In genomic region chr4:1765409-1766335, GRCh38 we compare ENCODE assay signal across 18 cellular contexts. TPM values are rescaled to one million over a fixed set of nuclear protein-coding genes. Genes with fewer than 3 reads are reported as not detected.
DNase-seq lines count a peak whose midpoint lies in the region; ATAC-seq and TF ChIP-seq lines count a peak whose summit lies in the region.
"Had no signal": no experiment of that assay in that cellular context is flagged by ENCODE, and none has a peak within 500 bp of the region (broad histone marks: within the 10 kb centered on the region; RNA-seq: fewer than 3 reads in every experiment).

No MANE protein-coding gene starts in this region.

- no peak overlapping the region for H3K27ac Mint-ChIP-seq in activated CD4-positive, alpha-beta T cell treated with anti-CD3 and anti-CD28 coated beads, Interleukin-2, amount 10 ng/mL, durations not matched to agents 24 days and 14 days
- H3K27ac Mint-ChIP-seq: activated CD8-positive, alpha-beta T cell treated with anti-CD3 and anti-CD28 coated beads for 36 hours; naive thymus-derived CD8-positive, alpha-beta T cell; progenitor cell of endocrine pancreas; stimulated activated naive B cell treated with anti-CD40 and anti-IgM and Interleukin-4, amounts not matched to agents 10 μg/mL and 1 μg/mL and 100 μg/mL, for 72 hours; type B pancreatic cell had no signal

- H3K9me3 ChIP-seq in WERI-Rb-1 (ENCODE audit: severe bottlenecking), result no peaks in the 10 kb centered on the region

- TF ChIP-seq CTCF in WERI-Rb-1 (IDR thresholded peaks at IDR 0.05; ENCODE audit: low read depth, low read length), result no peak

- H3K36me3 Mint-ChIP-seq in activated CD4-positive, alpha-beta T cell treated with anti-CD3 and anti-CD28 coated beads, Interleukin-2, amount 10 ng/mL, durations not matched to agents 24 days and 14 days (ENCODE audit: low read depth), result no peaks in the 10 kb centered on the region
- H3K36me3 Mint-ChIP-seq: naive thymus-derived CD8-positive, alpha-beta T cell; stimulated activated naive B cell treated with anti-CD40 and anti-IgM and Interleukin-4, amounts not matched to agents 10 μg/mL and 1 μg/mL and 100 μg/mL, for 72 hours; type B pancreatic cell had no signal

- peaks cover 24% of the 10 kb centered on the region for H3K27me3 Mint-ChIP-seq in activated CD4-positive, alpha-beta T cell treated with anti-CD3 and anti-CD28 coated beads, Interleukin-2, amount 10 ng/mL, durations not matched to agents 24 days and 14 days
- H3K27me3 Mint-ChIP-seq: progenitor cell of endocrine pancreas, type B pancreatic cell had no signal

- no peaks in the 10 kb centered on the region for H3K27me3 ChIP-seq in WERI-Rb-1 (ENCODE audit: insufficient read depth, low read depth, severe bottlenecking)

- ATAC-seq in left lobe of liver, result peak; percentile 5
- ATAC-seq in HG03025 (IDR thresholded peaks at IDR 0.05; ENCODE audit: low FRiP score, unreplicated experiment), result no peak
- ATAC-seq in GM21529 (IDR thresholded peaks at IDR 0.05; ENCODE audit: unreplicated experiment), result no peak
- ATAC-seq in GM19351 (IDR thresholded peaks at IDR 0.05; ENCODE audit: unreplicated experiment), result no peak
- ATAC-seq: activated CD8-positive, alpha-beta T cell treated with anti-CD3 and anti-CD28 coated beads for 36 hours; naive thymus-derived CD8-positive, alpha-beta T cell; stimulated activated naive B cell treated with anti-CD40 and anti-IgM and Interleukin-4, amounts not matched to agents 10 μg/mL and 1 μg/mL and 100 μg/mL, for 72 hours had no signal

- H3K4me1 Mint-ChIP-seq in activated CD4-positive, alpha-beta T cell treated with anti-CD3 and anti-CD28 coated beads, Interleukin-2, amount 10 ng/mL, durations not matched to agents 24 days and 14 days, result peaks cover 4% of the 10 kb centered on the region

- H3K36me3 ChIP-seq in WERI-Rb-1, result no peaks in the 10 kb centered on the region

- intact Hi-C loops in activated CD4-positive, alpha-beta T cell treated with anti-CD3 and anti-CD28 coated beads, Interleukin-2, amount 10 ng/mL, durations not matched to agents 24 days and 14 days (cut with micrococcal nuclease), result no loop called here

- H3K4me3 Mint-ChIP-seq in activated CD4-positive, alpha-beta T cell treated with anti-CD3 and anti-CD28 coated beads, Interleukin-2, amount 10 ng/mL, durations not matched to agents 24 days and 14 days, result peak overlapping the region; percentile 48
- H3K4me3 Mint-ChIP-seq: activated CD8-positive, alpha-beta T cell treated with anti-CD3 and anti-CD28 coated beads for 36 hours; stimulated activated naive B cell treated with anti-CD40 and anti-IgM and Interleukin-4, amounts not matched to agents 10 μg/mL and 1 μg/mL and 100 μg/mL, for 72 hours; type B pancreatic cell had no signal

- DNase-seq in activated CD4-positive, alpha-beta T cell treated with anti-CD3 and anti-CD28 coated beads, Interleukin-2, amount 10 ng/mL, durations not matched to agents 24 days and 14 days, result no peak
- no peak for DNase-seq in activated CD4-positive, alpha-beta T cell treated with anti-CD3 and anti-CD28 coated beads for 1 hour
- DNase-seq in WERI-Rb-1 (no peak), left lobe of liver (ENCODE audit: low spot score) (no peak), NCI-H748 treated with DMSO at 0.1 percent for 48 hours (lab: John Stamatoyannopoulos, UW) (no peak)
- DNase-seq: activated CD8-positive, alpha-beta T cell treated with anti-CD3 and anti-CD28 coated beads for 36 hours; effector CD4-positive, alpha-beta T cell; GM23248; left ventricle myocardium superior; naive thymus-derived CD8-positive, alpha-beta T cell; NCI-H2081 treated with DMSO at 0.1 percent for 48 hours; NCI-H69; stimulated activated naive B cell treated with anti-CD40 and anti-IgM and Interleukin-4, amounts not matched to agents 10 μg/mL and 1 μg/mL and 100 μg/mL, for 72 hours had no signal

- H3K9me3 Mint-ChIP-seq in activated CD4-positive, alpha-beta T cell treated with anti-CD3 and anti-CD28 coated beads, Interleukin-2, amount 10 ng/mL, durations not matched to agents 24 days and 14 days, result no peaks in the 10 kb centered on the region
- H3K9me3 Mint-ChIP-seq: activated CD8-positive, alpha-beta T cell treated with anti-CD3 and anti-CD28 coated beads for 36 hours; naive thymus-derived CD8-positive, alpha-beta T cell; stimulated activated naive B cell treated with anti-CD40 and anti-IgM and Interleukin-4, amounts not matched to agents 10 μg/mL and 1 μg/mL and 100 μg/mL, for 72 hours; type B pancreatic cell had no signal

- no peak overlapping the region for H3K4me3 ChIP-seq in WERI-Rb-1 (ENCODE audit: low read depth, low read length)
- H3K4me3 ChIP-seq: GM23248 had no signal

- peak overlapping the region; percentile 75 for H3K27ac ChIP-seq in WERI-Rb-1
- H3K27ac ChIP-seq: GM23248 had no signal

RNA-seq across cellular contexts. Expression of gene FGFR3, which starts 27.4 kb away (rescaled TPM):
- 0.30 and 0.38 TPM in 2 replicates for total RNA-seq in activated CD4-positive, alpha-beta T cell treated with anti-CD3 and anti-CD28 coated beads, Interleukin-2, amount 10 ng/mL, durations not matched to agents 24 days and 14 days
- total RNA-seq in left lobe of liver, result 48.5 TPM
- total RNA-seq: naive thymus-derived CD8-positive, alpha-beta T cell had no signal

RNA-seq across cellular contexts. Expression of gene TACC3, which starts 44.4 kb away (rescaled TPM):
- 134 and 142 TPM in 2 replicates for total RNA-seq in activated CD4-positive, alpha-beta T cell treated with anti-CD3 and anti-CD28 coated beads, Interleukin-2, amount 10 ng/mL, durations not matched to agents 24 days and 14 days
- 4.5 TPM for total RNA-seq in left lobe of liver

RNA-seq across cellular contexts. Expression of gene TMEM129, which starts 44.5 kb away (rescaled TPM):
- total RNA-seq in activated CD4-positive, alpha-beta T cell treated with anti-CD3 and anti-CD28 coated beads, Interleukin-2, amount 10 ng/mL, durations not matched to agents 24 days and 14 days, result 26.6 and 27.8 TPM in 2 replicates
- 30.3 TPM for total RNA-seq in left lobe of liver

RNA-seq across cellular contexts. Expression of gene SLBP, which starts 53.6 kb away (rescaled TPM):
- 150 and 156 TPM in 2 replicates for total RNA-seq in activated CD4-positive, alpha-beta T cell treated with anti-CD3 and anti-CD28 coated beads, Interleukin-2, amount 10 ng/mL, durations not matched to agents 24 days and 14 days
- 12.3 TPM for total RNA-seq in left lobe of liver

Comparison
In these comparisons a context has a peak if more than half of its experiments do, and no peak if none do; other contexts are left out.
1. RNA of gene FGFR3, which starts 27.4 kb away (total RNA-seq): 48.5 TPM in left lobe of liver (single experiment); 0.30 to 0.38 TPM in activated CD4-positive, alpha-beta T cell treated with anti-CD3 and anti-CD28 coated beads, Interleukin-2, amount 10 ng/mL, durations not matched to agents 24 days and 14 days; every median in the first group is over 10 times any median in the second.
2. RNA of gene TACC3, which starts 44.4 kb away (total RNA-seq): 134 to 142 TPM in activated CD4-positive, alpha-beta T cell treated with anti-CD3 and anti-CD28 coated beads, Interleukin-2, amount 10 ng/mL, durations not matched to agents 24 days and 14 days; 4.5 TPM in left lobe of liver (single experiment); every median in the first group is over 10 times any median in the second.